31 cellular contexts compared by ENCODE assay signal in the genomic region with DNA sequence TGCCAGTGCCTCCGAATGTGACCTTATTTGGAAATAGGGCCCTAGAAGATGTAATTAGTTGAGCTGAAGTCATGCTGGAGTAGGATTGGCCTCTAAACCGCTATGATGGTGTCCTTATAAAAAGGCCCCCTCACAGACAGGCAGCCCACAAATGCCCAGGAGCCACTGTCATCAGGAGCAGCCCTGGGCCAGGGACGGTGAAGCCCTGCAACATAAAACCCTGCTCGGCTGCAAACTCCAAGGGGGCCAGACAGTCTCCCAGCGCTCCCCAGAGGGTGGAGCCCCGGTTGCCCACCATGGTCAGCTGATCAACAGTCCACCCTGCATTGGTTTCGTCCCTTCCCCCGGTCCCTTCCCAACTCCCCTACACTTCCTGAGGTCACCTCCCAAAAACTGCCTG.
DNase-seq lines count a peak whose midpoint lies in the region; ATAC-seq and TF ChIP-seq lines count a peak whose summit lies in the region.
"Had no signal": no experiment of that assay in that cellular context is flagged by ENCODE, and none has a peak within 500 bp of the region (broad histone marks: within the 10 kb centered on the region; RNA-seq: fewer than 3 reads in every experiment).

No MANE protein-coding gene starts in this region.

- peaks cover 46% of the 10 kb centered on the region for H3K27me3 Mint-ChIP-seq in CD8-positive, alpha-beta T cell (ENCODE audit: low read depth)

- no peak for TF ChIP-seq CTCF in SK-N-SH (IDR thresholded peaks at IDR 0.05)
- no peak for TF ChIP-seq CTCF in coronary artery (IDR thresholded peaks at IDR 0.05)
- no peak for TF ChIP-seq CTCF in thoracic aorta (IDR thresholded peaks at IDR 0.05)
- TF ChIP-seq CTCF in CD8-positive, alpha-beta T cell (IDR thresholded peaks at IDR 0.05), result no peak
- no peak for TF ChIP-seq CTCF in heart right ventricle (IDR thresholded peaks at IDR 0.05)

- CTCF ChIA-PET in SK-N-SH (lab: Yijun Ruan, JAX), result no interaction called here
- CTCF ChIA-PET in CD8-positive, alpha-beta T cell (lab: Charles Lee), result no interaction called here

- intact Hi-C loops in CD8-positive, alpha-beta T cell (cut with DNase I, micrococcal nuclease), result no loop called here
- intact Hi-C loops in heart right ventricle (cut with DNase I), result loop anchor here in 1 of 10 donors (10.0 kb wide), 1 partner anchor 125 kb away; no protein-coding TSS in a partner anchor

- no peak for TF ChIP-seq RAD21 in SK-N-SH (IDR thresholded peaks at IDR 0.05; ENCODE audit: low read length)

- no peaks in the 10 kb centered on the region for H4K20me1 ChIP-seq in SK-N-SH (ENCODE audit: insufficient read depth)

- no peak overlapping the region for H2AFZ ChIP-seq in SK-N-SH (ENCODE audit: low read depth)

- H3K4me3 Mint-ChIP-seq in CD8-positive, alpha-beta T cell, result no peak overlapping the region
- H3K4me3 Mint-ChIP-seq: activated CD4-positive, alpha-beta memory T cell treated with anti-CD3 and anti-CD28 coated beads, Interleukin-2, amount 10 ng/mL, durations not matched to agents 7 days and 5 days; activated T-helper 1 cell treated with anti-CD3 and anti-CD28 coated beads, Interleukin-12 subunit alpha, Interleukin-12 subunit beta, Interleukin-2, Interleukin-4 antibody, amounts not matched to agents 30 ng/mL and 10 ng/mL and 1 ng/mL, durations not matched to agents 14 hours and 24 hours and 36 hours; CD4-positive, CD25-positive, alpha-beta regulatory T cell; naive thymus-derived CD4-positive, alpha-beta T cell; stimulated activated memory B cell treated with anti-CD40 and anti-IgM and Interleukin-4, amounts not matched to agents 10 μg/mL and 1 μg/mL and 100 μg/mL, for 72 hours had no signal

- POLR2A ChIA-PET in SK-N-SH (lab: Yijun Ruan, JAX), result no interaction called here
- POLR2A ChIA-PET in CD8-positive, alpha-beta T cell (lab: Charles Lee), result no interaction called here

- no peaks in the 10 kb centered on the region for H3K9me3 Mint-ChIP-seq in CD8-positive, alpha-beta T cell
- H3K9me3 Mint-ChIP-seq: activated CD4-positive, alpha-beta memory T cell treated with anti-CD3 and anti-CD28 coated beads, Interleukin-2, amount 10 ng/mL, durations not matched to agents 7 days and 5 days; activated T-helper 1 cell treated with anti-CD3 and anti-CD28 coated beads, Interleukin-12 subunit alpha, Interleukin-12 subunit beta, Interleukin-2, Interleukin-4 antibody, amounts not matched to agents 30 ng/mL and 10 ng/mL and 1 ng/mL, durations not matched to agents 14 hours and 24 hours and 36 hours; stimulated activated memory B cell treated with anti-CD40 and anti-IgM and Interleukin-4, amounts not matched to agents 10 μg/mL and 1 μg/mL and 100 μg/mL, for 72 hours had no signal

- H3K9me3 ChIP-seq in SK-N-SH, result no peaks in the 10 kb centered on the region
- no peaks in the 10 kb centered on the region for H3K9me3 ChIP-seq in thoracic aorta
- no peaks in the 10 kb centered on the region for H3K9me3 ChIP-seq in CD8-positive, alpha-beta T cell (ENCODE audit: low read length)
- H3K9me3 ChIP-seq in heart right ventricle, result no peaks in the 10 kb centered on the region
- H3K9me3 ChIP-seq: left ventricle myocardium inferior had no signal

- no peak overlapping the region for H3K27ac Mint-ChIP-seq in CD8-positive, alpha-beta T cell
- H3K27ac Mint-ChIP-seq: activated CD4-positive, alpha-beta memory T cell treated with anti-CD3 and anti-CD28 coated beads, Interleukin-2, amount 10 ng/mL, durations not matched to agents 7 days and 5 days; activated T-helper 1 cell treated with anti-CD3 and anti-CD28 coated beads, Interleukin-12 subunit alpha, Interleukin-12 subunit beta, Interleukin-2, Interleukin-4 antibody, amounts not matched to agents 30 ng/mL and 10 ng/mL and 1 ng/mL, durations not matched to agents 14 hours and 24 hours and 36 hours; CD4-positive, CD25-positive, alpha-beta regulatory T cell; naive thymus-derived CD4-positive, alpha-beta T cell; stimulated activated memory B cell treated with anti-CD40 and anti-IgM and Interleukin-4, amounts not matched to agents 10 μg/mL and 1 μg/mL and 100 μg/mL, for 72 hours had no signal

- no peak for TF ChIP-seq EP300 in SK-N-SH (IDR thresholded peaks at IDR 0.05; ENCODE audit: borderline replicate concordance in 1 of 2, low read depth in 1 of 2, low read length in 1 of 2)

- DNase-seq in SK-N-SH (no peak), coronary artery (ENCODE audit: low spot score) (no peak), myocyte (ENCODE audit: low read depth) (peak; percentile 10), thoracic aorta (ENCODE audit: low spot score) (no peak), cortex of kidney (lab: John Stamatoyannopoulos, UW) (no peak), heart right ventricle (no peak)
- DNase-seq in CD8-positive, alpha-beta T cell, result no peak
- DNase-seq: activated CD4-positive, alpha-beta memory T cell treated with anti-CD3 and anti-CD28 coated beads, Interleukin-2, amount 10 ng/mL, durations not matched to agents 7 days and 5 days; activated CD4-positive, alpha-beta T cell treated with anti-CD3 and anti-CD28 coated beads for 1 hour; activated CD8-positive, alpha-beta memory T cell treated with anti-CD3 and anti-CD28 coated beads, Interleukin-2, amount 50 U/mL, for 4 hours; activated naive CD4-positive, alpha-beta T cell treated with anti-CD3 and anti-CD28 coated beads, Interleukin-2, amount 50 U/mL, for 16 hours; AML-193; amniotic stem cell; CD4-positive, CD25-positive, alpha-beta regulatory T cell; effector CD8-positive, alpha-beta T cell; glutamatergic neuron; H7; left ventricle myocardium inferior; naive thymus-derived CD4-positive, alpha-beta T cell; NCI-H1417 treated with DMSO at 0.1 percent for 48 hours; NCI-H2081; NCI-H2227 treated with DMSO at 0.1 percent for 48 hours; NCI-H69; occipital lobe; PC-3; Right ventricle myocardium superior; substantia nigra had no signal

- no peak overlapping the region for H3K4me3 ChIP-seq in SK-N-SH (ENCODE audit: low read depth in 2 of 2, low read length in 1 of 2)
- peak overlapping the region; percentile 32 for H3K4me3 ChIP-seq in coronary artery
- peak overlapping the region; percentile 65 for H3K4me3 ChIP-seq in thoracic aorta
- no peak overlapping the region for H3K4me3 ChIP-seq in CD8-positive, alpha-beta T cell (ENCODE audit: low read depth, low read length)
- H3K4me3 ChIP-seq in heart right ventricle, result no peak overlapping the region

- no peaks in the 10 kb centered on the region for H3K4me1 Mint-ChIP-seq in CD8-positive, alpha-beta T cell (ENCODE audit: low read depth)
- H3K4me1 Mint-ChIP-seq: activated CD4-positive, alpha-beta memory T cell treated with anti-CD3 and anti-CD28 coated beads, Interleukin-2, amount 10 ng/mL, durations not matched to agents 7 days and 5 days; stimulated activated memory B cell treated with anti-CD40 and anti-IgM and Interleukin-4, amounts not matched to agents 10 μg/mL and 1 μg/mL and 100 μg/mL, for 72 hours had no signal

- H3K36me3 ChIP-seq in SK-N-SH (replicated peaks in 1 of 2; ENCODE audit: control insufficient read depth in 1 of 2, insufficient read depth in 2 of 2, low read length in 1 of 2) (no peaks in the 10 kb centered on the region), thoracic aorta (no peaks in the 10 kb centered on the region), heart right ventricle (no peaks in the 10 kb centered on the region)
- no peaks in the 10 kb centered on the region for H3K36me3 ChIP-seq in CD8-positive, alpha-beta T cell (ENCODE audit: insufficient read depth, low read length)
- H3K36me3 ChIP-seq: left ventricle myocardium inferior had no signal

- H3F3A ChIP-seq in SK-N-SH (replicated peaks; ENCODE audit: insufficient read depth), result peaks cover 43% of the 10 kb centered on the region

- no peaks in the 10 kb centered on the region for H3K36me3 Mint-ChIP-seq in CD8-positive, alpha-beta T cell
- H3K36me3 Mint-ChIP-seq: CD4-positive, CD25-positive, alpha-beta regulatory T cell; stimulated activated memory B cell treated with anti-CD40 and anti-IgM and Interleukin-4, amounts not matched to agents 10 μg/mL and 1 μg/mL and 100 μg/mL, for 72 hours had no signal

- 45% methylated on average over 8 of the region's 8 CpGs for WGBS in SK-N-SH (ENCODE audit: low lambda C conversion rate)
- WGBS in heart right ventricle, 2 donors, result 67 to 80% methylated on average over 8 of the region's 8 CpGs

- peaks cover 0 to 34% of the 10 kb centered on the region in 2 experiments; a peak in 2 of 4 replicates for H3K4me1 ChIP-seq in SK-N-SH (ENCODE audit: control insufficient read depth in 1 of 2, insufficient read depth in 2 of 2, low read depth in 1 of 2, low read length in 1 of 2)
- H3K4me1 ChIP-seq in thoracic aorta (ENCODE audit: control insufficient read depth in 1 of 2, low read depth in 2 of 2), result peaks cover 19 to 45% of the 10 kb centered on the region in 2 donors
- no peaks in the 10 kb centered on the region for H3K4me1 ChIP-seq in CD8-positive, alpha-beta T cell (ENCODE audit: insufficient read depth, low read length)
- peaks cover 7 to 40% (median 30%) of the 10 kb centered on the region in 9 donors for H3K4me1 ChIP-seq in heart right ventricle

- peak overlapping the region in 1 of 2 experiments; percentile 86; a peak in 2 of 4 replicates for H3K27ac ChIP-seq in SK-N-SH (ENCODE audit: low read depth in 2 of 2, low read length in 1 of 2)
- peak overlapping the region in 1 of 2 donors; percentile 48 for H3K27ac ChIP-seq in coronary artery
- H3K27ac ChIP-seq in thoracic aorta, result peak overlapping the region; percentile 80 to 85
- H3K27ac ChIP-seq in CD8-positive, alpha-beta T cell (ENCODE audit: low read depth, low read length), result no peak overlapping the region
- peak overlapping the region in 2 of 10 donors; percentile 9 to 65 for H3K27ac ChIP-seq in heart right ventricle
- H3K27ac ChIP-seq: 22Rv1, left ventricle myocardium inferior had no signal

- no peak overlapping the region for H3K4me2 ChIP-seq in SK-N-SH

- H3K9me2 ChIP-seq in SK-N-SH, result no peaks in the 10 kb centered on the region

- H3K79me2 ChIP-seq in SK-N-SH (ENCODE audit: insufficient read depth), result 0 out of 2 replicates have a peak, but pooled peaks cover 3% of the 10 kb centered on the region

- H3K27me3 ChIP-seq in SK-N-SH (ENCODE audit: insufficient read depth) (no peaks in the 10 kb centered on the region), thoracic aorta (replicated peaks; ENCODE audit: insufficient read depth) (no peaks in the 10 kb centered on the region), heart right ventricle (peaks cover 0 to 52% (median 2%) of the 10 kb centered on the region in 7 donors)
- H3K27me3 ChIP-seq in CD8-positive, alpha-beta T cell (ENCODE audit: insufficient read depth, low read length), result peaks cover 7% of the 10 kb centered on the region

- peak overlapping the region; percentile 56; the same call in 1 of the 2 replicates for H3K9ac ChIP-seq in SK-N-SH

- ATAC-seq in SK-N-SH treated with all-trans-retinoic acid at 6 μM for 48 hours, result no peak
- ATAC-seq in thoracic aorta (ENCODE audit: insufficient number of reproducible peaks, low FRiP score, low read depth), result no peak
- ATAC-seq in CD8-positive, alpha-beta T cell, result no peak
- ATAC-seq in heart right ventricle, result no peak
- ATAC-seq: naive thymus-derived CD4-positive, alpha-beta T cell; PC-3; stimulated activated memory B cell treated with anti-CD40 and anti-IgM and Interleukin-4, amounts not matched to agents 10 μg/mL and 1 μg/mL and 100 μg/mL, for 72 hours had no signal

TF ChIP-seq in SK-N-SH, 30 proteins besides CTCF, POLR2A, EP300 and RAD21 (continues in another document):
- no peak for TF ChIP-seq RXRA (IDR thresholded peaks at IDR 0.05; ENCODE audit: borderline replicate concordance, low read depth)

TF ChIP-seq in SK-N-SH treated with all-trans-retinoic acid at 6 μM for 48 hours, 23 proteins besides CTCF, POLR2A, EP300 and RAD21 (continues in another document):
- TF ChIP-seq SNAI2 (CRISPR knock-in tag; IDR thresholded peaks at IDR 0.05), result no peak

Comparison
In these comparisons a context has a peak if more than half of its experiments do, and no peak if none do; other contexts are left out.
1. H3K4me3 ChIP-seq: peak in coronary artery (single experiment) and thoracic aorta (single experiment); none in SK-N-SH (0 of 2), CD8-positive, alpha-beta T cell (single experiment) and heart right ventricle (0 of 10).